1 cellular context compared by ENCODE assay signal in the genomic region with DNA sequence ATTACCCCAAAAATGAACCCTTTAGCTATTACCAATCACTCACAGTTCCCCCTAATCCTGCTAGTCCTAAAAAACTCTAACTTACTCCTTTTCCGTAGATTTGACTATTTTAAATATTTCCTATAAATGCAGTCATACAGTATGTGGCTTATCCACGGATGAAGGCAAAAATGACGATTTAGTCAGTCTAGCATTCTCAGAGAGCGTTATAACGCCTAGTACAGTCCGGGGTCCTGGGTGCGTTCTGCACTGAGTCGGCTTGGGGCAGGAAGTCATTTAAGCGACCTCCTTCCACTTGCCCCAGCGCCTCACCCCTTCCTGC.
TF ChIP-seq lines count a peak whose summit lies in the region.

No MANE protein-coding gene starts in this region.

TF ChIP-seq in K562, 482 proteins besides CTCF, POLR2A, EP300 and RAD21 (continued from another document):
- TF ChIP-seq UBTF (IDR thresholded peaks at IDR 0.05; ENCODE audit: borderline replicate concordance in 1 of 2, low read depth in 2 of 2, low read length in 2 of 2): 0 out of 4 replicates have a peak, but pooled peaks of 1 of the 2 experiments have one; percentile 37
- 0 out of 2 replicates have a peak, but pooled peaks have one; percentile 18 for TF ChIP-seq MYC (IDR thresholded peaks at IDR 0.05; ENCODE audit: low read depth, low read length)
- no peak for TF ChIP-seq MYC (CRISPR knock-in tag; IDR thresholded peaks at IDR 0.05; ENCODE audit: borderline replicate concordance, low read depth)
- peak; percentile 76 for TF ChIP-seq KDM5B (IDR thresholded peaks at IDR 0.05; ENCODE audit: insufficient replicate concordance, low read depth, low read length)
- TF ChIP-seq NONO (IDR thresholded peaks at IDR 0.05; ENCODE audit: low read depth in 2 of 2, low read length in 1 of 2): 0 out of 4 replicates have a peak, but pooled peaks of 1 of the 2 experiments have one; percentile 21
- peak; percentile 65 for TF ChIP-seq SPI1 (IDR thresholded peaks at IDR 0.05; ENCODE audit: borderline replicate concordance, low read depth, low read length)
- no peak for TF ChIP-seq KLF16 (IDR thresholded peaks at IDR 0.05)
- TF ChIP-seq GTF2E2 (tag; IDR thresholded peaks at IDR 0.05): peak; percentile 18; the same call in 1 of the 2 replicates
- no peak for TF ChIP-seq RBM34 (IDR thresholded peaks at IDR 0.05; ENCODE audit: borderline replicate concordance, insufficient read depth, low read length)
- TF ChIP-seq MAZ (CRISPR knock-in tag; conservative IDR thresholded peaks at IDR 0.05 in 1 of 2, IDR thresholded peaks at IDR 0.05 in 1 of 2): 0 out of 4 replicates have a peak, but pooled peaks of 1 of the 2 experiments have one; percentile 10
- TF ChIP-seq JUND (IDR thresholded peaks at IDR 0.05; ENCODE audit: borderline replicate concordance, low read depth, low read length): no peak
- TF ChIP-seq JUND (tag; IDR thresholded peaks at IDR 0.05; ENCODE audit: borderline replicate concordance, low read depth, low read length): no peak
- TF ChIP-seq TBP (optimal IDR thresholded peaks at IDR 0.05; ENCODE audit: low read depth, low read length): peak; percentile 77
- peak; percentile 79 for TF ChIP-seq HNRNPLL (IDR thresholded peaks at IDR 0.05; ENCODE audit: low read depth, low read length, poor library complexity, severe bottlenecking)
- TF ChIP-seq, protein P1, sequence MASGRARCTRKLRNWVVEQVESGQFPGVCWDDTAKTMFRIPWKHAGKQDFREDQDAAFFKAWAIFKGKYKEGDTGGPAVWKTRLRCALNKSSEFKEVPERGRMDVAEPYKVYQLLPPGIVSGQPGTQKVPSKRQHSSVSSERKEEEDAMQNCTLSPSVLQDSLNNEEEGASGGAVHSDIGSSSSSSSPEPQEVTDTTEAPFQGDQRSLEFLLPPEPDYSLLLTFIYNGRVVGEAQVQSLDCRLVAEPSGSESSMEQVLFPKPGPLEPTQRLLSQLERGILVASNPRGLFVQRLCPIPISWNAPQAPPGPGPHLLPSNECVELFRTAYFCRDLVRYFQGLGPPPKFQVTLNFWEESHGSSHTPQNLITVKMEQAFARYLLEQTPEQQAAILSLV (tag; IDR thresholded peaks at IDR 0.05): no peak
